Comparison of ENCODE assay signal across 15 cellular contexts in the genomic region with DNA sequence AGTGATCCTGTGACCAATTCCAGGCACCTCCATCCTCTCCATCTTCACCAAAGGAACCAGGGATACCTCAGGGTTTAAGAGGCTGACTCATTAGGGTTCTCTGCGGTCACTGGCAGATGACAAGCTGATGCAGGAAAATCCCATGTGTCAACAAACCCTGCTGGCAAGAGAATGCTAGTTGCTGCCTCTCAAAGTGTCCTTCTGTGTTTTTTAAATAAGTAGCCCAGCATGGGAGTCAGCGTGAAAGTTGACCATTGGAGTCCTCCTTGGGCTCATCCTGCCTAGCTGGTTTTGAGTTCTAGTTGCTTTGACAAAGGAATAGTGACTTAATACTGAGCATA.
DNase-seq lines count a peak whose midpoint lies in the region; ATAC-seq and TF ChIP-seq lines count a peak whose summit lies in the region.
"Had no signal": no experiment of that assay in that cellular context is flagged by ENCODE, and none has a peak within 500 bp of the region (broad histone marks: within the 10 kb centered on the region; RNA-seq: fewer than 3 reads in every experiment).

No MANE protein-coding gene starts in this region.

- DNase-seq in Daoy (ENCODE audit: low read depth) (peak; percentile 91), NCI-H82 treated with DMSO at 0.1 percent for 48 hours (lab: John Stamatoyannopoulos, UW; ENCODE audit: unreplicated experiment) (peak; percentile 40), endodermal cell (peak; percentile 89), spleen (no peak), NCI-H2227 (lab: John Stamatoyannopoulos, UW; ENCODE audit: unreplicated experiment) (no peak), GM20000 (ENCODE audit: low spot score) (no peak)
- DNase-seq: activated CD8-positive, alpha-beta memory T cell treated with anti-CD3 and anti-CD28 coated beads, Interleukin-2, amount 50 U/mL, for 4 hours; activated naive CD8-positive, alpha-beta T cell treated with anti-CD3 and anti-CD28 coated beads, Interleukin-2, amount 50 U/mL, for 24 hours; CD4-positive, CD25-positive, alpha-beta regulatory T cell; effector memory CD4-positive, alpha-beta T cell; NCI-H2029 treated with DMSO at 0.1 percent for 48 hours; upper lobe of left lung had no signal

- peaks cover 31% of the 10 kb centered on the region for H3K4me1 Mint-ChIP-seq in endodermal cell
- H3K4me1 Mint-ChIP-seq: activated naive CD8-positive, alpha-beta T cell treated with anti-CD3 and anti-CD28 coated beads, Interleukin-2, amount 50 U/mL, for 24 hours; CD4-positive, CD25-positive, alpha-beta regulatory T cell had no signal

- H3K27me3 ChIP-seq in endodermal cell (ENCODE audit: control insufficient read depth, insufficient read depth, low read length, poor library complexity, severe bottlenecking) (peaks cover 6% of the 10 kb centered on the region), parathyroid adenoma (ENCODE audit: control insufficient read depth, insufficient read depth, low read length) (no peaks in the 10 kb centered on the region), spleen (replicated peaks in 1 of 7) (no peaks in the 10 kb centered on the region)
- H3K27me3 ChIP-seq: upper lobe of left lung had no signal

- no peaks in the 10 kb centered on the region for H3K9me3 Mint-ChIP-seq in endodermal cell

- H3K4me1 ChIP-seq in endodermal cell (ENCODE audit: control insufficient read depth, insufficient read depth, low read length) (peaks cover 6% of the 10 kb centered on the region), parathyroid adenoma (peaks cover 45% of the 10 kb centered on the region), spleen (no peaks in the 10 kb centered on the region)
- H3K4me1 ChIP-seq: upper lobe of left lung had no signal

- no peak overlapping the region for H3K9ac ChIP-seq in endodermal cell (ENCODE audit: extremely low read depth, low read length, poor library complexity, severe bottlenecking)
- H3K9ac ChIP-seq in parathyroid adenoma: no peak overlapping the region

- H2AFZ ChIP-seq in parathyroid adenoma: no peak overlapping the region

- H3K27ac Mint-ChIP-seq in endodermal cell: no peak overlapping the region
- H3K27ac Mint-ChIP-seq: activated naive CD8-positive, alpha-beta T cell treated with anti-CD3 and anti-CD28 coated beads, Interleukin-2, amount 50 U/mL, for 24 hours; CD4-positive, CD25-positive, alpha-beta regulatory T cell; mesothelial cell of epicardium had no signal

- peaks cover 12% of the 10 kb centered on the region for H3K79me2 ChIP-seq in parathyroid adenoma

- intact Hi-C loops in spleen (cut with DNase I; ENCODE audit: low total_unique reads): no loop called here

- TF ChIP-seq POLR2A in spleen (IDR thresholded peaks at IDR 0.05): no peak

- no peaks in the 10 kb centered on the region for H3K9me3 ChIP-seq in endodermal cell (ENCODE audit: control insufficient read depth, low read length)
- no peaks in the 10 kb centered on the region for H3K9me3 ChIP-seq in parathyroid adenoma (ENCODE audit: control insufficient read depth, low read length)
- H3K9me3 ChIP-seq in spleen: no peaks in the 10 kb centered on the region
- H3K9me3 ChIP-seq: upper lobe of left lung had no signal

- H3K36me3 ChIP-seq in endodermal cell (ENCODE audit: control insufficient read depth, insufficient read depth, low read length) (no peaks in the 10 kb centered on the region), parathyroid adenoma (ENCODE audit: control insufficient read depth, insufficient read depth, low read length) (no peaks in the 10 kb centered on the region), spleen (no peaks in the 10 kb centered on the region)
- H3K36me3 ChIP-seq: upper lobe of left lung had no signal

- H3K4me3 Mint-ChIP-seq in endodermal cell: no peak overlapping the region
- H3K4me3 Mint-ChIP-seq: activated naive CD8-positive, alpha-beta T cell treated with anti-CD3 and anti-CD28 coated beads, Interleukin-2, amount 50 U/mL, for 24 hours; CD4-positive, CD25-positive, alpha-beta regulatory T cell; mesothelial cell of epicardium had no signal

- peaks cover 42% of the 10 kb centered on the region for H3K27me3 Mint-ChIP-seq in endodermal cell (ENCODE audit: insufficient read depth)
- H3K27me3 Mint-ChIP-seq: CD4-positive, CD25-positive, alpha-beta regulatory T cell had no signal

- H3K36me3 Mint-ChIP-seq in endodermal cell (ENCODE audit: low read depth): no peaks in the 10 kb centered on the region
- H3K36me3 Mint-ChIP-seq: CD4-positive, CD25-positive, alpha-beta regulatory T cell had no signal

- H3K27ac ChIP-seq in endodermal cell (ENCODE audit: low read depth, low read length) (no peak overlapping the region), parathyroid adenoma (peak overlapping the region; percentile 71), spleen (no peak overlapping the region)
- H3K27ac ChIP-seq: upper lobe of left lung had no signal

- H3K4me2 ChIP-seq in parathyroid adenoma (ENCODE audit: low read length): peak overlapping the region; percentile 61

- ATAC-seq in HG03280 (IDR thresholded peaks at IDR 0.05; ENCODE audit: unreplicated experiment): no peak
- ATAC-seq: activated naive CD8-positive, alpha-beta T cell treated with anti-CD3 and anti-CD28 coated beads, Interleukin-2, amount 50 U/mL, for 24 hours had no signal

- whole genome bisulfite sequencing in endodermal cell (ENCODE audit: insufficient coverage in 1 of 2, insufficient read length in 1 of 2), 2 experiments: 22 to 38% methylated on average over 2 of the region's 2 CpGs
- 81 to 91% (median 89%) methylated on average over 2 of the region's 2 CpGs for WGBS in spleen, 5 donors

- peak; percentile 17 for TF ChIP-seq CTCF in endodermal cell (conservative IDR thresholded peaks at IDR 0.05)
- TF ChIP-seq CTCF in parathyroid adenoma (IDR thresholded peaks at IDR 0.05): no peak
- no peak for TF ChIP-seq CTCF in spleen (IDR thresholded peaks at IDR 0.05 in 8 of 11, conservative IDR thresholded peaks at IDR 0.05 in 3 of 11)
- no peak for TF ChIP-seq CTCF in GM20000 (IDR thresholded peaks at IDR 0.05; ENCODE audit: extremely low read depth, missing control alignments)

- H3K4me3 ChIP-seq in endodermal cell (ENCODE audit: low read length): no peak overlapping the region
- peak overlapping the region; percentile 27 for H3K4me3 ChIP-seq in parathyroid adenoma (ENCODE audit: low read depth, low read length)
- H3K4me3 ChIP-seq in spleen: no peak overlapping the region
- H3K4me3 ChIP-seq: upper lobe of left lung had no signal

Comparison
In these comparisons a context has a peak if more than half of its experiments do, and no peak if none do; other contexts are left out.
1. DNase-seq: peak in Daoy (single experiment), NCI-H82 treated with DMSO at 0.1 percent for 48 hours (single experiment) and endodermal cell (single experiment); none in spleen (single experiment), NCI-H2227 (single experiment) and GM20000 (single experiment).